Comparison of ENCODE assay signal across 9 cellular contexts in genomic region chr7:44307301-44307900, GRCh38. TPM values are rescaled to one million over a fixed set of nuclear protein-coding genes. Genes with fewer than 3 reads are reported as not detected.
DNase-seq lines count a peak whose midpoint lies in the region; ATAC-seq and TF ChIP-seq lines count a peak whose summit lies in the region.
"Had no signal": no experiment of that assay in that cellular context is flagged by ENCODE, and none has a peak within 500 bp of the region (broad histone marks: within the 10 kb centered on the region; RNA-seq: fewer than 3 reads in every experiment).

No MANE protein-coding gene starts in this region.

- CTCF ChIA-PET in MCF 10A (lab: Yijun Ruan, JAX): interaction anchor here (0.9 to 1.4 kb wide), 3 partner anchors 42 to 67 kb away, joined by 3 to 6 read pairs (median 5); no protein-coding TSS in a partner anchor

- H3K4me3 ChIP-seq in AG10803 (ENCODE audit: low read length): no peak overlapping the region

- no peaks in the 10 kb centered on the region for H3K9me3 Mint-ChIP-seq in MCF 10A (ENCODE audit: unreplicated experiment)
- H3K9me3 Mint-ChIP-seq: dendritic cell treated with granulocyte-macrophage colony-stimulating factor and Interleukin-4, amounts not matched to agents 40 ng/mL and 50 ng/mL, for 4 days had no signal

- intact Hi-C loops in MCF 10A (cut with micrococcal nuclease): loop anchor here (1.0 kb wide), 1 partner anchor 66 kb away; no protein-coding TSS in a partner anchor

- H3K4me3 Mint-ChIP-seq in MCF 10A (ENCODE audit: unreplicated experiment): no peak overlapping the region
- H3K4me3 Mint-ChIP-seq: dendritic cell treated with granulocyte-macrophage colony-stimulating factor and Interleukin-4, amounts not matched to agents 40 ng/mL and 50 ng/mL, for 4 days had no signal

- POLR2A ChIA-PET in MCF 10A (lab: Yijun Ruan, JAX): interaction anchor here (1.2 kb wide), 1 partner anchor 12 kb away, joined by 4 read pairs; no protein-coding TSS in a partner anchor

- peak; percentile 26 for TF ChIP-seq CTCF in AG10803 (conservative IDR thresholded peaks at IDR 0.05; ENCODE audit: low read length)
- peak; percentile 44 for TF ChIP-seq CTCF in GM12873 (IDR thresholded peaks at IDR 0.05; ENCODE audit: insufficient read depth, low read depth, low read length, missing control alignments)
- TF ChIP-seq CTCF in MCF 10A (IDR thresholded peaks at IDR 0.05; ENCODE audit: unreplicated experiment): peak; percentile 29

- no TSS peak for BruUV-seq in MCF 10A (replicated peaks; lab: Mats Ljungman, UMichigan)

- H3K27me3 Mint-ChIP-seq in MCF 10A (ENCODE audit: insufficient read depth, unreplicated experiment): no peaks in the 10 kb centered on the region

- DNase-seq in AG10803 (ENCODE audit: low read depth) (peak; percentile 62), NCI-H460 (ENCODE audit: extremely low read depth, low read depth) (peak; percentile 36), MCF 10A (ENCODE audit: unreplicated experiment) (peak; percentile 76), lung microvascular endothelial cell (ENCODE audit: low read depth in 2 of 2) (peak; percentile 39 to 48), NK-92 (lab: John Stamatoyannopoulos, UW; ENCODE audit: unreplicated experiment) (no peak)

- peak overlapping the region; percentile 64 for H3K27ac Mint-ChIP-seq in MCF 10A (ENCODE audit: low read depth, unreplicated experiment)
- H3K27ac Mint-ChIP-seq: dendritic cell treated with granulocyte-macrophage colony-stimulating factor and Interleukin-4, amounts not matched to agents 40 ng/mL and 50 ng/mL, for 4 days had no signal

- H3K36me3 Mint-ChIP-seq in MCF 10A (ENCODE audit: insufficient read depth, unreplicated experiment): peaks cover 7% of the 10 kb centered on the region

- no peak for ATAC-seq in HG03039 (IDR thresholded peaks at IDR 0.05; ENCODE audit: unreplicated experiment)
- no peak for ATAC-seq in GM18870 (IDR thresholded peaks at IDR 0.05; ENCODE audit: unreplicated experiment)

- peaks cover 10% of the 10 kb centered on the region for H3K4me1 Mint-ChIP-seq in MCF 10A (ENCODE audit: insufficient read depth, unreplicated experiment)

RNA-seq across cellular contexts. Expression of gene CAMK2B, which starts 18.0 kb away (rescaled TPM):
- 0.15 TPM in 1 of 2 replicates, not detected in the other for total RNA-seq in NCI-H460 (2014; rRNA removed; shearing (Covaris generic))
- 0.13 TPM in 1 of 2 replicates, not detected in the other for polyA plus RNA-seq in NCI-H460 (2014; cell fraction: nucleus; rRNA removed)
- 0.54 and 1.8 TPM in 2 replicates for total RNA-seq in MCF 10A (2022)
- under 0.01 and 0.22 TPM in 2 replicates for total RNA-seq in lung microvascular endothelial cell
